In genomic region chr14:39203659-39204606, GRCh38 we compare ENCODE assay signal across 1 cellular context.
TF ChIP-seq lines count a peak whose summit lies in the region.

No MANE protein-coding gene starts in this region.

TF ChIP-seq in HepG2, 621 proteins besides CTCF, POLR2A, EP300 and RAD21 (continued from another document):
- TF ChIP-seq AGO2 (optimal IDR thresholded peaks at IDR 0.05; ENCODE audit: low read depth, low read length) (no peak), NFRKB (IDR thresholded peaks at IDR 0.05) (no peak), ZNF276 (CRISPR knock-in tag; IDR thresholded peaks at IDR 0.05; ENCODE audit: low read depth) (no peak), ZNF230 (CRISPR knock-in tag; IDR thresholded peaks at IDR 0.05) (no peak), MYNN (CRISPR knock-in tag; IDR thresholded peaks at IDR 0.05; ENCODE audit: low read depth) (no peak), MTF2 (CRISPR knock-in tag; IDR thresholded peaks at IDR 0.05; ENCODE audit: borderline replicate concordance) (no peak)
- TF ChIP-seq, protein P1, sequence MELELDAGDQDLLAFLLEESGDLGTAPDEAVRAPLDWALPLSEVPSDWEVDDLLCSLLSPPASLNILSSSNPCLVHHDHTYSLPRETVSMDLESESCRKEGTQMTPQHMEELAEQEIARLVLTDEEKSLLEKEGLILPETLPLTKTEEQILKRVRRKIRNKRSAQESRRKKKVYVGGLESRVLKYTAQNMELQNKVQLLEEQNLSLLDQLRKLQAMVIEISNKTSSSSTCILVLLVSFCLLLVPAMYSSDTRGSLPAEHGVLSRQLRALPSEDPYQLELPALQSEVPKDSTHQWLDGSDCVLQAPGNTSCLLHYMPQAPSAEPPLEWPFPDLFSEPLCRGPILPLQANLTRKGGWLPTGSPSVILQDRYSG (CRISPR knock-in tag; IDR thresholded peaks at IDR 0.05), result no peak
